In the genomic region with DNA sequence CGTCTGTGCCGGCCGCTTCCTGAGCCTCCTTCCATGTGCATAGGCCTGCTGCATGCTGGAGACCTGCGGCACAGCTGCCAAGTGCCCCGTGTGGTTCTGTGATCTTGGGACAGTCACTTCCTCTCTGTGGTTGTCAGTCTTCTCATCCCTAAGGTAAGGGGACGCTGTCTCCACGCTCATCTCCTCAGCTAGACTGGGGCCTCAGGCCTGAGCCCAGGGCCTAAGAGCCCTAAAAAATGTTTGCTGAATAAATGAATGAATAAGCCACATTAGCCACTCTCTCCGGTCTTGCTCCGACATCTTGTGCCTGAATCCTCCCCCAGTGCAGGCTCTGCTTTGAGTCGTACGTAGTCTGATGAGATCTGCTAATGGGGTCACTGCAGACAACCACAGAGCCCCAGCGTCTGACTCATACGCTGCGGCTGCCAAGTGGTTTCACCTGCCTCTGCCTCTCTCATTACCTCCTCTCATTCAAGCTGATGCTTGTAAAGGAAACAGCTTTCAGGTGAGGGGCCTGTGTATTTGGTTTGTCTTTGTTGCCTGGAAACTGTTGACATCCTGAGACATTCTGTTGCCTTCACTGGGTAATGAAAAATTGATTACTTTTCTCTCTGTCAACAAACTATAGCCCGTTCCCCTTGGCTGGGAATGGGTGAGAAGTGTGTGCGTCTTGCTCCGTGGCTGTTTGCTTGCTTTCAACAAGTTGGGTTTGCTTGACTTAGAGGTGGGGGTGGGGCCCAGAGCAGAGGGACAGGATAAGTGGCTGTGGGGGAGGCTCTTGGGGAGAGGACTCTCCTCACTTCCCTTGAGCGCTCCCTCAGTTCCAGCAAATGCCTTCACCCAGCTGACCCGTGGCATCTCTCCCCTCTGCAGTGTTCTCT, we compare ENCODE assay signal across 8 cellular contexts.
DNase-seq lines count a peak whose midpoint lies in the region; ATAC-seq and TF ChIP-seq lines count a peak whose summit lies in the region.

No MANE protein-coding gene starts in this region.

- H3K4me3 Mint-ChIP-seq in activated T-cell treated with anti-CD3 and anti-CD28 coated beads, Interleukin-2, amount 50 U/mL, for 24 hours, result peak overlapping the region; percentile 56

- peak overlapping the region; percentile 13 for H3K27ac ChIP-seq in HL-60 (replicated peaks)

- H3K9me3 Mint-ChIP-seq in activated T-cell treated with anti-CD3 and anti-CD28 coated beads, Interleukin-2, amount 50 U/mL, for 24 hours, result no peaks in the 10 kb centered on the region

- TF ChIP-seq CTCF in HL-60 (IDR thresholded peaks at IDR 0.05; ENCODE audit: insufficient read depth, low read length) (no peak), GM10266 (IDR thresholded peaks at IDR 0.05; ENCODE audit: control insufficient read depth, insufficient read depth, low read depth, missing control alignments) (no peak)

- H3K4me3 ChIP-seq in HL-60 (replicated peaks; ENCODE audit: insufficient read depth, low read length), result no peak overlapping the region

- DNase-seq in HL-60 (ENCODE audit: low read depth in 1 of 2, low spot score in 1 of 2), result peak; percentile 62 to 89
- peak; percentile 38 for DNase-seq in NK-92 (lab: John Stamatoyannopoulos, UW; ENCODE audit: unreplicated experiment)
- DNase-seq in activated T-cell treated with anti-CD3 and anti-CD28 coated beads, Interleukin-2, amount 50 U/mL, for 24 hours, result peak; percentile 84
- DNase-seq in glomerular visceral epithelial cell (ENCODE audit: extremely low spot score), result peak; percentile 93
- DNase-seq in stimulated activated CD4-positive, alpha-beta T cell treated with anti-CD3 and anti-CD28 coated beads, Interleukin-2, amount 100 ng/mL, for 48 hours, result peak; percentile 64
- DNase-seq in GM10266 (ENCODE audit: extremely low spot score), result no peak
- no peak for DNase-seq in RKO (ENCODE audit: low spot score)

- H3K4me1 Mint-ChIP-seq in activated T-cell treated with anti-CD3 and anti-CD28 coated beads, Interleukin-2, amount 50 U/mL, for 24 hours (ENCODE audit: low read depth), result peaks cover 37% of the 10 kb centered on the region

- no peaks in the 10 kb centered on the region for H3K36me3 Mint-ChIP-seq in activated T-cell treated with anti-CD3 and anti-CD28 coated beads, Interleukin-2, amount 50 U/mL, for 24 hours (ENCODE audit: low read depth)

- no peaks in the 10 kb centered on the region for H3K27me3 Mint-ChIP-seq in activated T-cell treated with anti-CD3 and anti-CD28 coated beads, Interleukin-2, amount 50 U/mL, for 24 hours

- H3K27ac Mint-ChIP-seq in activated T-cell treated with anti-CD3 and anti-CD28 coated beads, Interleukin-2, amount 50 U/mL, for 24 hours, result peak overlapping the region; percentile 87

- ATAC-seq in GM21717 (IDR thresholded peaks at IDR 0.05; ENCODE audit: unreplicated experiment), result no peak

- H3K27me3 ChIP-seq in HL-60 (ENCODE audit: insufficient read depth, poor library complexity, severe bottlenecking), result no peaks in the 10 kb centered on the region

Comparison
In these comparisons a context has a peak if more than half of its experiments do, and no peak if none do; other contexts are left out.
1. DNase-seq: peak in HL-60 (2 of 2), NK-92 (single experiment), activated T-cell treated with anti-CD3 and anti-CD28 coated beads, Interleukin-2, amount 50 U/mL, for 24 hours (single experiment), glomerular visceral epithelial cell (single experiment) and stimulated activated CD4-positive, alpha-beta T cell treated with anti-CD3 and anti-CD28 coated beads, Interleukin-2, amount 100 ng/mL, for 48 hours (2 of 2); none in GM10266 (single experiment) and RKO (single experiment).